In genomic region chr11:18495703-18496102, GRCh38 we compare ENCODE assay signal across 33 cellular contexts. TPM values are rescaled to one million over a fixed set of nuclear protein-coding genes. Genes with fewer than 3 reads are reported as not detected.
DNase-seq lines count a peak whose midpoint lies in the region; ATAC-seq, FAIRE-seq and TF ChIP-seq lines count a peak whose summit lies in the region.
"Had no signal": no experiment of that assay in that cellular context is flagged by ENCODE, and none has a peak within 500 bp of the region (broad histone marks: within the 10 kb centered on the region; RNA-seq: fewer than 3 reads in every experiment).

No MANE protein-coding gene starts in this region.

- no peak overlapping the region for H3K4me3 Mint-ChIP-seq in GM23338
- H3K4me3 Mint-ChIP-seq: activated T-cell treated with anti-CD3 and anti-CD28 coated beads, Interleukin-2, amount 50 U/mL, for 4 hours; nephron progenitor cell had no signal

- H3K9me3 Mint-ChIP-seq in GM23338, result no peaks in the 10 kb centered on the region
- H3K9me3 Mint-ChIP-seq: activated T-cell treated with anti-CD3 and anti-CD28 coated beads, Interleukin-2, amount 50 U/mL, for 4 hours; IgD-negative memory B cell; nephron progenitor cell had no signal

- DNase-seq in AG10803 (ENCODE audit: low read depth) (peak; percentile 8), GM23338 (ENCODE audit: low spot score) (no peak), bronchial epithelial cell (ENCODE audit: low read depth) (peak; percentile 13), lower lobe of right lung (no peak), PC-9 (no peak), epidermal melanocyte (ENCODE audit: insufficient read length, low spot score) (no peak), H4 (ENCODE audit: low spot score) (no peak)
- DNase-seq: activated CD4-positive, alpha-beta T cell treated with anti-CD3 and anti-CD28 coated beads, Interleukin-2, amount 50 U/mL, for 1 hour; activated T-cell treated with anti-CD3 and anti-CD28 coated beads, Interleukin-2, amount 50 U/mL, for 4 hours; BE2C; caudate nucleus; cortex of kidney; DMS 273 treated with DMSO at 0.1 percent for 48 hours; esophagus squamous epithelium; kidney glomerular epithelial cell; NCI-H146; NCI-H446 treated with DMSO at 0.1 percent for 48 hours; NCI-H774; nephron progenitor cell; ovary; stimulated activated naive CD4-positive, alpha-beta T cell treated with Interleukin-2 at 50 U/mL for 16 hours; SW 1271; T-helper 9 cell had no signal

- H3K36me3 ChIP-seq in GM23338 (ENCODE audit: insufficient read depth) (peaks cover 13% of the 10 kb centered on the region; the same call in 1 of the 2 replicates), bronchial epithelial cell (ENCODE audit: control insufficient read depth, insufficient read depth, low read length) (peaks cover 3% of the 10 kb centered on the region), lower lobe of right lung (peaks cover 65% of the 10 kb centered on the region), PC-9 (ENCODE audit: low read depth) (peaks cover 37% of the 10 kb centered on the region)
- H3K36me3 ChIP-seq: BE2C, ovary had no signal

- BruUV-seq in PC-9 (replicated peaks; lab: Mats Ljungman, UMichigan), result no TSS peak

- no peaks in the 10 kb centered on the region for H3K27me3 ChIP-seq in GM23338 (ENCODE audit: insufficient read depth)
- no peaks in the 10 kb centered on the region for H3K27me3 ChIP-seq in bronchial epithelial cell (ENCODE audit: control insufficient read depth, insufficient read depth, low read length)
- no peaks in the 10 kb centered on the region for H3K27me3 ChIP-seq in lower lobe of right lung (ENCODE audit: low read depth)
- no peaks in the 10 kb centered on the region for H3K27me3 ChIP-seq in PC-9 (ENCODE audit: insufficient read depth, low read depth)
- H3K27me3 ChIP-seq: BE2C, esophagus squamous epithelium, gastroesophageal sphincter, hepatocyte, ovary, suprapubic skin had no signal

- no peak overlapping the region for H3K4me3 ChIP-seq in AG10803 (ENCODE audit: low read length)
- no peak overlapping the region for H3K4me3 ChIP-seq in GM23338
- H3K4me3 ChIP-seq in bronchial epithelial cell (ENCODE audit: low read depth, low read length), result no peak overlapping the region
- no peak overlapping the region for H3K4me3 ChIP-seq in lower lobe of right lung
- H3K4me3 ChIP-seq in PC-9, result no peak overlapping the region
- H3K4me3 ChIP-seq: esophagus squamous epithelium, gastroesophageal sphincter, hepatocyte, ovary, suprapubic skin had no signal

- H4K20me1 ChIP-seq in GM23338 (replicated peaks; ENCODE audit: insufficient read depth) (peaks cover 11% of the 10 kb centered on the region), PC-9 (ENCODE audit: insufficient read depth) (no peaks in the 10 kb centered on the region)

- H3K9me3 ChIP-seq in lower lobe of right lung, result no peaks in the 10 kb centered on the region
- H3K9me3 ChIP-seq in PC-9 (ENCODE audit: insufficient read depth, low read depth), result no peaks in the 10 kb centered on the region
- H3K9me3 ChIP-seq: BE2C, esophagus squamous epithelium, gastroesophageal sphincter, ovary, suprapubic skin had no signal

- no peaks in the 10 kb centered on the region for H3K27me3 Mint-ChIP-seq in GM23338 (ENCODE audit: insufficient read depth, low read depth, poor library complexity)
- H3K27me3 Mint-ChIP-seq: IgD-negative memory B cell had no signal

- no peak for FAIRE-seq in bronchial epithelial cell (lab: Jason Lieb, UNC)

- intact Hi-C loops in lower lobe of right lung (cut with DNase I) (no loop called here), PC-9 (cut with micrococcal nuclease; ENCODE audit: unreplicated experiment) (no loop called here)

- peaks cover 24% of the 10 kb centered on the region; the same call in 2 of the 3 replicates for H3K36me3 Mint-ChIP-seq in GM23338 (ENCODE audit: low read depth)

- H2AFZ ChIP-seq in GM23338 (no peak overlapping the region), PC-9 (no peak overlapping the region)
- H2AFZ ChIP-seq: hepatocyte had no signal

- no peaks in the 10 kb centered on the region for H3K4me1 Mint-ChIP-seq in GM23338
- H3K4me1 Mint-ChIP-seq: nephron progenitor cell had no signal

- 0 out of 2 replicates have a peak overlapping the region, but pooled peaks have one; percentile 22 for H3K27ac Mint-ChIP-seq in GM23338
- H3K27ac Mint-ChIP-seq: nephron progenitor cell had no signal

- H3K4me1 ChIP-seq in GM23338 (ENCODE audit: insufficient read depth) (no peaks in the 10 kb centered on the region; the same call in 1 of the 2 replicates), lower lobe of right lung (peaks cover 7% of the 10 kb centered on the region), PC-9 (replicated peaks; ENCODE audit: insufficient read depth) (peaks cover 38% of the 10 kb centered on the region)
- H3K4me1 ChIP-seq: BE2C, gastroesophageal sphincter, suprapubic skin had no signal

- TF ChIP-seq CTCF in AG10803 (conservative IDR thresholded peaks at IDR 0.05; ENCODE audit: low read length) (no peak), GM23338 (conservative IDR thresholded peaks at IDR 0.05; ENCODE audit: low read depth in 2 of 2) (no peak), bronchial epithelial cell (IDR thresholded peaks at IDR 0.05; ENCODE audit: insufficient read depth, low read length, severe bottlenecking) (no peak), lower lobe of right lung (IDR thresholded peaks at IDR 0.05) (no peak), PC-9 (conservative IDR thresholded peaks at IDR 0.05) (no peak)

- H3K9me2 ChIP-seq in GM23338 (ENCODE audit: insufficient read depth) (no peaks in the 10 kb centered on the region), PC-9 (ENCODE audit: insufficient read depth) (no peaks in the 10 kb centered on the region)

- H3K4me2 ChIP-seq in GM23338 (no peak overlapping the region), PC-9 (no peak overlapping the region)
- H3K4me2 ChIP-seq: hepatocyte had no signal

- POLR2A ChIA-PET in PC-9 (lab: Charles Lee; ENCODE audit: unreplicated experiment), result no interaction called here

- CTCF ChIA-PET in PC-9 (lab: Charles Lee), result no interaction called here

- no peaks in the 10 kb centered on the region for H3F3A ChIP-seq in GM23338 (replicated peaks; ENCODE audit: low read depth)
- peaks cover 24% of the 10 kb centered on the region for H3F3A ChIP-seq in PC-9 (ENCODE audit: insufficient read depth, low read depth)

- H3K27ac ChIP-seq in GM23338 (ENCODE audit: low read depth) (no peak overlapping the region), lower lobe of right lung (no peak overlapping the region), PC-9 (no peak overlapping the region)
- H3K27ac ChIP-seq: esophagus squamous epithelium, gastroesophageal sphincter, hepatocyte, ovary, suprapubic skin, VCaP had no signal

- ATAC-seq in GM23338, result no peak
- peak; percentile 13 to 43 for ATAC-seq in lower lobe of right lung
- ATAC-seq in HG03045 (IDR thresholded peaks at IDR 0.05; ENCODE audit: unreplicated experiment), result no peak
- ATAC-seq: activated T-cell treated with anti-CD3 and anti-CD28 coated beads, Interleukin-2, amount 50 U/mL, for 4 hours; gastroesophageal sphincter had no signal

- H3K79me2 ChIP-seq in GM23338 (replicated peaks; ENCODE audit: insufficient read depth) (no peaks in the 10 kb centered on the region), PC-9 (ENCODE audit: low read depth) (no peaks in the 10 kb centered on the region)
- H3K79me2 ChIP-seq: hepatocyte had no signal

TF ChIP-seq in GM23338, 12 proteins besides CTCF, POLR2A, EP300 and RAD21 (continues in another document):
- no peak for TF ChIP-seq STAT1 (IDR thresholded peaks at IDR 0.05; ENCODE audit: unreplicated experiment)
- no peak for TF ChIP-seq ZNF114 (CRISPR knock-in tag; IDR thresholded peaks at IDR 0.05)
- TF ChIP-seq EZH2 (IDR thresholded peaks at IDR 0.05; ENCODE audit: low read depth, unreplicated experiment), result no peak
- TF ChIP-seq CREB1 (CRISPR knock-in tag; IDR thresholded peaks at IDR 0.05; ENCODE audit: low read depth), result no peak
- no peak for TF ChIP-seq ZNF331 (CRISPR knock-in tag; IDR thresholded peaks at IDR 0.05; ENCODE audit: low read depth)
- no peak for TF ChIP-seq REST (IDR thresholded peaks at IDR 0.05; ENCODE audit: unreplicated experiment)
- no peak for TF ChIP-seq POLR2AphosphoS5 (IDR thresholded peaks at IDR 0.05; ENCODE audit: low read depth)
- no peak for TF ChIP-seq JUNB (IDR thresholded peaks at IDR 0.05; ENCODE audit: unreplicated experiment)
- no peak for TF ChIP-seq EZH2phosphoT487 (IDR thresholded peaks at IDR 0.05; ENCODE audit: unreplicated experiment)

RNA-seq across cellular contexts. Expression of gene TSG101, which starts 31.0 kb away (rescaled TPM):
- 74.9 and 102 TPM in 2 replicates for total RNA-seq in GM23338 (2014; rRNA removed; shearing (Covaris generic))
- 53.7 and 59.4 TPM in 2 replicates for polyA plus RNA-seq in GM23338 (2016; fragmentation: Nextera tagmentation; extraction: Ambion mirVana)
- total RNA-seq in bronchial epithelial cell, result 71.1 and 79.0 TPM in 2 replicates
- 61.8 TPM for total RNA-seq in lower lobe of right lung
- 81.1 and 97.1 TPM in 2 replicates for total RNA-seq in PC-9 (2021)
- total RNA-seq in H4 (2014; rRNA removed; shearing (Covaris generic)), result 125 and 144 TPM in 2 replicates

RNA-seq across cellular contexts. Expression of gene LDHAL6A, which starts 40.0 kb away (rescaled TPM):
- 0.59 TPM in 1 of 2 replicates, not detected in the other for total RNA-seq in GM23338 (2014; rRNA removed; shearing (Covaris generic))
- 0.10 and 0.16 TPM in 2 replicates for polyA plus RNA-seq in GM23338 (2016; fragmentation: Nextera tagmentation; extraction: Ambion mirVana)
- total RNA-seq in bronchial epithelial cell, result not detected in 2 replicates
- not detected for total RNA-seq in lower lobe of right lung
- total RNA-seq in PC-9 (2021), result not detected in 2 replicates
- not detected in 2 replicates for total RNA-seq in H4 (2014; rRNA removed; shearing (Covaris generic))
- total RNA-seq: A673; activated T-cell treated with anti-CD3 and anti-CD28 coated beads, Interleukin-2, amount 50 U/mL, for 4 hours; esophagus squamous epithelium; gastroesophageal sphincter; hepatocyte; renal cortical epithelial cell; RPMI7951; suprapubic skin; ureter had no signal
- polyA plus RNA-seq: IgD-negative memory B cell had no signal

Comparison
In these comparisons a context has a peak if more than half of its experiments do, and no peak if none do; other contexts are left out.
1. DNase-seq: peak in AG10803 (single experiment) and bronchial epithelial cell (single experiment); none in GM23338 (single experiment), lower lobe of right lung (single experiment), PC-9 (0 of 2), epidermal melanocyte (single experiment) and H4 (single experiment).
2. ATAC-seq: peak in lower lobe of right lung (2 of 2); none in GM23338 (single experiment) and HG03045 (single experiment).